ENCODE assay signal across 1 cellular context in the genomic region with DNA sequence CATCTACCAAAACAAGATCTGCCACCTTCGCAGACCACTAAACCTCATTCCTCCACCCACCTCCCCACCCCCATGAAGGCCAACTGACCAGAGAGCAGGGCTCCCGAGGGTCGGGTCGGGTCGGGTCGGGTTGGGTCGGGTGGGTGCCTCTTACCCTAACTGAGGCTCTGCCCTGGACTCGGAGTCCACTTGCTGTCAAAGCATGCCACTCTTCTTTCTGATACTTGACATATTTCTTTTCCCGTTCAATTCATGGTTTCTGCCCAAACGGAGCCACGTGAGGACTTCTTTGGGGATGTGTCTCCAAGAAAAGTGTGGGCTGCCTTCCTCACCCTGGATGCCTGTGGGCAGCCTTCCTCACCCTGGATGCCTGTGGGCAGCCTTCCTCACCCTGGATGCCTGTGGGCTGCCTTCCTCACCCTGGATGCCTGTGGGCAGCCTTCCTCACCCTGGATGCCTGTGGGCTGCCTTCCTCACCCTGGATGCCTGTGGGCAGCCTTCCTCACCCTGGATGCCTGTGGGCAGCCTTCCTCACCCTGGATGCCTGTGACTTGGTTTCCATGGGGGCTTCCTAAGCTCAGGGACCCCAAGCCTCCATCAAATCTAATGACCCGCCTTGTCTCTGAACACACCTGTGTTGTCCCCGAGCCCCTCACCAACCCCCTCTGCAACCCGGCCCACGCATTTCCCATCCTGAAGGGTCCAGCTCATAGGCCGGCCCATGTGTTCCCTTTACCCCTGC.
TF ChIP-seq lines count a peak whose summit lies in the region.

No MANE protein-coding gene starts in this region.

TF ChIP-seq in GM12878, 131 proteins besides CTCF, POLR2A, EP300 and RAD21:
- 0 out of 2 replicates have a peak, but pooled peaks have one; percentile 7 for TF ChIP-seq SIN3A (IDR thresholded peaks at IDR 0.05; ENCODE audit: low read depth, low read length)
- peak in 1 of 2 experiments; percentile 46; a peak in 1 of 3 replicates for TF ChIP-seq EGR1 (IDR thresholded peaks at IDR 0.05; ENCODE audit: borderline replicate concordance in 1 of 2, low read depth in 2 of 2, low read length in 2 of 2)
TF ChIP-seq in GM12878: peak in this region for 2; not testable (repeated sequence) for 129.
